Comparison of ENCODE assay signal across 27 cellular contexts in the genomic region with DNA sequence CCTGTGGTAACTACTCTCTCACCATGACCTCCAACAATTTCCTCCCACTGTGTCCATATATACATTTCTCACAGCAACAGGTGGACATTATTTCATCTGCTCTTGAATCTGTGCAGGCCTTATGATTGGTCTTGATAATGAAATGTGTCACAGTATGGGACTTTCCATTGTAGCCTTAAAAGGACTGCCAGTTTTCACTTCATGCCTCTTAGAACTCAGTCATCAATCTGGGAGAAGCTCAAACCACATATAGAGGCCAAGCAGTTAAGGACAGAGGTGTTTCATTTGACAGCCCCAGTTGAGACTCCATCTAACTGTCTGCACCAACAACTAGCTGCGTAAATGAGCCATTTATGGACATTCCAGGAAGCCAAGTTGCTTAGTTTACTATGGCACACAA.
"Had no signal": no experiment of that assay in that cellular context is flagged by ENCODE, and none has a peak within 500 bp of the region (broad histone marks: within the 10 kb centered on the region; RNA-seq: fewer than 3 reads in every experiment).

No MANE protein-coding gene starts in this region.

- DNase-seq: stimulated activated CD4-positive, alpha-beta T cell treated with anti-CD3 and anti-CD28 coated beads, Interleukin-2, amount 100 ng/mL, for 48 hours; stimulated activated CD4-positive, alpha-beta T cell treated with anti-CD3 and anti-CD28 coated beads, Interleukin-4, amount 100 ng/mL, for 1 hour; stimulated activated CD4-positive, alpha-beta T cell treated with anti-CD3 and anti-CD28 coated beads, Interleukin-4, amount 100 ng/mL, for 24 hours; stimulated activated CD4-positive, alpha-beta T cell treated with anti-CD3 and anti-CD28 coated beads, Interleukin-4, amount 100 ng/mL, for 4 hours; stimulated activated CD8-positive, alpha-beta memory T cell treated with anti-CD3 and anti-CD28 coated beads, Interleukin-4, amount 100 ng/mL, for 48 hours; stimulated activated naive B cell treated with anti-CD40 and anti-IgM and Interleukin-4, amounts not matched to agents 10 μg/mL and 1 μg/mL and 100 μg/mL, for 72 hours; stimulated activated naive CD4-positive, alpha-beta T cell; stimulated activated naive CD4-positive, alpha-beta T cell treated with Interleukin-2 at 50 U/mL for 16 hours; stimulated activated naive CD8-positive, alpha-beta T cell treated with anti-CD3 and anti-CD28 coated beads, Interleukin-15, amount 100 ng/mL, for 72 hours; stimulated activated naive CD8-positive, alpha-beta T cell treated with anti-CD3 and anti-CD28 coated beads, Interleukin-15, Interleukin-2, amounts not matched to agents 100 U/mL and 50 U/mL, for 24 hours; stomach; substantia nigra; testis; thyroid gland; tibial artery; transverse colon; trophoblast cell; upper lobe of left lung; upper lobe of right lung; uterus had no signal

- ATAC-seq: stimulated activated effector memory CD8-positive, alpha-beta T cell treated with anti-CD3 and anti-CD28 coated beads, Interleukin-12 subunit alpha, Interleukin-12 subunit beta, amount 100 ng/mL, for 72 hours; stimulated activated memory B cell treated with anti-CD40 and anti-IgM and Interleukin-4, amounts not matched to agents 10 μg/mL and 1 μg/mL and 100 μg/mL, for 72 hours; stimulated activated naive B cell treated with anti-CD40 and anti-IgM and Interleukin-4, amounts not matched to agents 10 μg/mL and 1 μg/mL and 100 μg/mL, for 72 hours; stimulated activated naive CD8-positive, alpha-beta T cell treated with anti-CD3 and anti-CD28 coated beads, Interleukin-15, amount 100 ng/mL, for 72 hours; stimulated activated naive CD8-positive, alpha-beta T cell treated with anti-CD3 and anti-CD28 coated beads, Interleukin-15, Interleukin-2, amounts not matched to agents 100 U/mL and 50 U/mL, for 24 hours; upper lobe of right lung had no signal

- H3K27me3 ChIP-seq: stomach, suprapubic skin, testis, thyroid gland, tibial artery, tibial nerve, transverse colon, upper lobe of left lung, upper lobe of right lung, uterus, vagina had no signal

- H3K36me3 ChIP-seq: stomach, suprapubic skin, thoracic aorta, thyroid gland, tibial artery, tibial nerve, transverse colon, upper lobe of left lung, upper lobe of right lung, uterus, vagina had no signal

- H3K4me1 ChIP-seq: stomach, suprapubic skin, testis, thyroid gland, tibial artery, tibial nerve, transverse colon, upper lobe of left lung, upper lobe of right lung, uterus, vagina had no signal

- FAIRE-seq: urothelium cell line had no signal

- H3K27ac ChIP-seq: stomach, suprapubic skin, testis, thoracic aorta, thyroid gland, tibial artery, tibial nerve, transverse colon, upper lobe of left lung, upper lobe of right lung, uterus, vagina had no signal

- H3K4me3 ChIP-seq: stomach, suprapubic skin, testis, thoracic aorta, thyroid gland, tibial artery, tibial nerve, transverse colon, upper lobe of left lung, upper lobe of right lung, uterus, vagina had no signal

- H3K9me3 ChIP-seq: testis, thoracic aorta, thyroid gland, tibial artery, upper lobe of right lung, uterus, vagina had no signal
